ENCODE assay signal across 9 cellular contexts in genomic region chr1:159448181-159448580, GRCh38. TPM values are rescaled to one million over a fixed set of nuclear protein-coding genes. Genes with fewer than 3 reads are reported as not detected.
"Had no signal": no experiment of that assay in that cellular context is flagged by ENCODE, and none has a peak within 500 bp of the region (broad histone marks: within the 10 kb centered on the region; RNA-seq: fewer than 3 reads in every experiment).

No MANE protein-coding gene starts in this region.

- DNase-seq: GDM1, GF-D8 had no signal

- FAIRE-seq: G401.6, GM12878, GM12891, GM12892, GM18507, GM19239 had no signal

- H3K4me3 ChIP-seq: GM12878 had no signal

RNA-seq across cellular contexts. Expression of gene OR10J1, which starts 8.7 kb away (rescaled TPM):
- total RNA-seq: G401, GM12878 had no signal
- polyA plus RNA-seq: GM12878 had no signal

RNA-seq across cellular contexts. Expression of gene OR10J4, which starts 16.2 kb away (rescaled TPM):
- total RNA-seq: G401, GM12878 had no signal
- polyA plus RNA-seq: GM12878 had no signal
